ENCODE assay signal across 1 cellular context in the genomic region with DNA sequence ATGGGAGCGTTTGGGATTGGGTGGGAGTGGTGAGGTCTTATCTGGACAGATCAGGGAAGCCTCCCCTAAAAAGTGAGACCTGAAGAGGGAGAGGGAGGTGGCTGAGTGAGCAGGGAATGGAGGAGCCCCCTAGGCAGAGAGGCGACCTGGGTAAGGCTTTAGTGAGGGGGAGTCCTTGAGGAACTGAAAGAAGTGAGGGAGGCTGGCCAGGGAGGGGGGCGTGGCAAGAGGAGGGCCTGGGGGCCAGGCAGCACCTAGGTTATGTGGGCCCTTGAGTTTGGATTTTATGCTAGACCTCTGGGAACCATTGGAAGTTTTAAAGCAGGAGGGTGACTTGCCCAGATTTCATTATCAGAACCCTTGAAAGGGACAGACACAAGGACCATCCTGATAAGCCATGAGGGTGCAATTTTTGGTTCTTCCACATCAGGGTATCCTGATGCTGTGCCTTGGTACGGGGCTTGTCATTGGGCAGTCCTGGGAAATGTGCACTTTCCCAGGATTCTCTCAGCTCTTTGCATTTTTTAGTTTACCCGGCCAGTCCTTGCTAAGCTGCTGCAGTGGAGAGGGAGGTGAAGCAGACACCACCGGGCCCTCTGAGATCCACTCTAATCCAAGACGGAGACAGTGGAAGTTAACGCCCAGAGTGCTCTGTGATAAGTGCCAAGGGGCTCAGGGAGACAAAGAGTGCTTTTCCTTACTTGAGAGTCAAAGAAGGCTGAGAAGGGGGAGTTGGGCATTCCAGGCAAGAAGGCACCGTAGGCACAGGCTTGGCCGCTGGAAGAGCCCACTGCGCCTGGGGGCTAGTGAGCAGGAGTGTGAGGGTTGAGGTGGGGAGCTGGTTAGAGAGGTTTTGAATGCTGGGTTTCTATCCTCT.
TF ChIP-seq lines count a peak whose summit lies in the region.

No MANE protein-coding gene starts in this region.

TF ChIP-seq in liver, 16 proteins besides CTCF, POLR2A, EP300 and RAD21 (continued from another document):
- TF ChIP-seq, protein P1, sequence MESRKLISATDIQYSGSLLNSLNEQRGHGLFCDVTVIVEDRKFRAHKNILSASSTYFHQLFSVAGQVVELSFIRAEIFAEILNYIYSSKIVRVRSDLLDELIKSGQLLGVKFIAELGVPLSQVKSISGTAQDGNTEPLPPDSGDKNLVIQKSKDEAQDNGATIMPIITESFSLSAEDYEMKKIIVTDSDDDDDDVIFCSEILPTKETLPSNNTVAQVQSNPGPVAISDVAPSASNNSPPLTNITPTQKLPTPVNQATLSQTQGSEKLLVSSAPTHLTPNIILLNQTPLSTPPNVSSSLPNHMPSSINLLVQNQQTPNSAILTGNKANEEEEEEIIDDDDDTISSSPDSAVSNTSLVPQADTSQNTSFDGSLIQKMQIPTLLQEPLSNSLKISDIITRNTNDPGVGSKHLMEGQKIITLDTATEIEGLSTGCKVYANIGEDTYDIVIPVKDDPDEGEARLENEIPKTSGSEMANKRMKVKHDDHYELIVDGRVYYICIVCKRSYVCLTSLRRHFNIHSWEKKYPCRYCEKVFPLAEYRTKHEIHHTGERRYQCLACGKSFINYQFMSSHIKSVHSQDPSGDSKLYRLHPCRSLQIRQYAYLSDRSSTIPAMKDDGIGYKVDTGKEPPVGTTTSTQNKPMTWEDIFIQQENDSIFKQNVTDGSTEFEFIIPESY (IDR thresholded peaks at IDR 0.05) = no peak
- TF ChIP-seq YY1 (IDR thresholded peaks at IDR 0.05) = no peak
- no peak for TF ChIP-seq HNF4G (IDR thresholded peaks at IDR 0.05)
- TF ChIP-seq HNF4A (conservative IDR thresholded peaks at IDR 0.05) = no peak
- TF ChIP-seq JUND (IDR thresholded peaks at IDR 0.05) = no peak
- TF ChIP-seq, protein P2, sequence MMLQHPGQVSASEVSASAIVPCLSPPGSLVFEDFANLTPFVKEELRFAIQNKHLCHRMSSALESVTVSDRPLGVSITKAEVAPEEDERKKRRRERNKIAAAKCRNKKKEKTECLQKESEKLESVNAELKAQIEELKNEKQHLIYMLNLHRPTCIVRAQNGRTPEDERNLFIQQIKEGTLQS (IDR thresholded peaks at IDR 0.05) = no peak
- TF ChIP-seq GABPA (IDR thresholded peaks at IDR 0.05 in 1 of 2, conservative IDR thresholded peaks at IDR 0.05 in 1 of 2) = no peak
- no peak for TF ChIP-seq EGR1 (IDR thresholded peaks at IDR 0.05; ENCODE audit: low read depth in 2 of 2)
TF ChIP-seq in liver: peak in this region for 0.
